In genomic region chr21:43986544-43987451, GRCh38 we compare ENCODE assay signal across 18 cellular contexts. TPM values are rescaled to one million over a fixed set of nuclear protein-coding genes. Genes with fewer than 3 reads are reported as not detected.
A peak's percentile ranks its signal among the peaks of the same experiment; 100 is the strongest.
DNase-seq lines count a peak whose midpoint lies in the region; ATAC-seq lines count a peak whose summit lies in the region.
"Had no signal": no experiment of that assay in that cellular context is flagged by ENCODE, and none has a peak within 500 bp of the region (broad histone marks: within the 10 kb centered on the region; RNA-seq: fewer than 3 reads in every experiment).

No MANE protein-coding gene starts in this region.

- H3K9ac ChIP-seq in SK-N-MC (ENCODE audit: insufficient read length), result no peak overlapping the region
- H3K9ac ChIP-seq: BLaER1 had no signal

- no peaks in the 10 kb centered on the region for H3K9me3 ChIP-seq in SK-N-MC (ENCODE audit: low read depth, low read length)
- H3K9me3 ChIP-seq: BLaER1, SJCRH30, tibial artery had no signal

- 0 out of 2 replicates have a peak overlapping the region, but pooled peaks have one; percentile 8 for H3K27ac ChIP-seq in SK-N-MC
- H3K27ac ChIP-seq in temporal lobe (ENCODE audit: low read depth, low read length), result peak overlapping the region; percentile 95
- H3K27ac ChIP-seq: BLaER1, SJCRH30, tibial artery had no signal

- no peak overlapping the region for H3K4me3 ChIP-seq in SK-N-MC
- H3K4me3 ChIP-seq: BLaER1, SJCRH30, tibial artery had no signal

- H3K36me3 ChIP-seq in SK-N-MC (ENCODE audit: insufficient read depth, low read length), result peaks cover under 1% of the 10 kb centered on the region; the same call in 1 of the 2 replicates
- H3K36me3 ChIP-seq: SJCRH30 had no signal

- DNase-seq in NCI-H748 (lab: John Stamatoyannopoulos, UW; ENCODE audit: unreplicated experiment) (peak; percentile 12), NCI-H748 treated with DMSO at 0.1 percent for 48 hours (lab: John Stamatoyannopoulos, UW) (no peak), SK-N-MC (ENCODE audit: low read depth, low spot score) (no peak), hippocampal formation (lab: John Stamatoyannopoulos, UW) (peak; percentile 51 to 62), EL (no peak)
- no peak for DNase-seq in stimulated activated CD4-positive, alpha-beta T cell treated with anti-CD3 and anti-CD28 coated beads, Interleukin-2, amount 100 ng/mL, for 48 hours
- DNase-seq: activated CD4-positive, alpha-beta T cell treated with anti-CD3 and anti-CD28 coated beads, Interleukin-2, amount 50 U/mL, for 1 hour; activated naive CD4-positive, alpha-beta T cell treated with anti-CD3 and anti-CD28 coated beads, Interleukin-2, amount 50 U/mL, for 16 hours; mammary epithelial cell; naive thymus-derived CD8-positive, alpha-beta T cell; NCI-H2227 treated with DMSO at 0.1 percent for 48 hours; small intestine; tibial artery had no signal

- ATAC-seq in HG02678 (IDR thresholded peaks at IDR 0.05; ENCODE audit: unreplicated experiment), result no peak
- ATAC-seq: HCT116 had no signal

RNA-seq across cellular contexts. Expression of gene TRAPPC10, which starts 25.3 kb away (rescaled TPM):
- 16.2 TPM for total RNA-seq in temporal lobe

Comparison
In these comparisons a context has a peak if more than half of its experiments do, and no peak if none do; other contexts are left out.
1. DNase-seq: peak in NCI-H748 (single experiment) and hippocampal formation (2 of 2); none in NCI-H748 treated with DMSO at 0.1 percent for 48 hours (single experiment), SK-N-MC (single experiment), stimulated activated CD4-positive, alpha-beta T cell treated with anti-CD3 and anti-CD28 coated beads, Interleukin-2, amount 100 ng/mL, for 48 hours (0 of 2) and EL (single experiment).